8 cellular contexts compared by ENCODE assay signal in the genomic region with DNA sequence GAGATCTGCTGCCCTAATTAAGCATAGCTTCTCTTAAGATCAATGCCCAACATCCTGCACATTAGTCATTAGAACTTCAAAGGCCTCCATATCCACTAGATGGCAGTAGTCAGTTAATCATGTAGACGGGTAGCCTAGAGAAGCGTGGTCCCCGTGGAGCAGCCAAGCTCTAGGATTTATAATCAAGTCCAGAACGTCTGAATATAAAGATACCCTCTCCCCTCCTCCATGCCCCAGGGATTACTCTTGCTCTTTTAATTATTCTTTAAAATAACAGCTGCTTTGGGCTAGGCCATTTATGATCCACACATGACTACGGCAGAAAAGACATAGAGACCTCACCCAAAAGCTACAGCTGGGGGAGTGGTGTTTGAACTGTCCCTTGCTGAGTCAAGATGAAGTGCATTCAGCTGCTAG.
DNase-seq lines count a peak whose midpoint lies in the region; FAIRE-seq and TF ChIP-seq lines count a peak whose summit lies in the region.

No MANE protein-coding gene starts in this region.

- intact Hi-C loops in sigmoid colon (cut with DNase I) = loop anchor here (1.0 to 10.0 kb wide), 7 partner anchors 209 to 701 kb away; a partner anchor contains a TSS

- peak overlapping the region in 3 of 4 donors; percentile 71 to 76 (median 72) for H3K27ac ChIP-seq in sigmoid colon

- WGBS in sigmoid colon, 2 donors = 8 to 14% methylated on average over 5 of the region's 5 CpGs

- TF ChIP-seq EP300 in sigmoid colon (IDR thresholded peaks at IDR 0.05) = no peak

- FAIRE-seq in H54 (lab: Jason Lieb, UNC) = peak; percentile 80

- in situ Hi-C loops in astrocyte of the cerebellum (cut with HindIII; ENCODE audit: low sequenced_read_pairs) = no loop called here

- H3K4me3 ChIP-seq in astrocyte of the cerebellum (ENCODE audit: low read depth, low read length) = no peak overlapping the region
- H3K4me3 ChIP-seq in sigmoid colon = no peak overlapping the region

- TF ChIP-seq CTCF in astrocyte of the cerebellum (IDR thresholded peaks at IDR 0.05; ENCODE audit: low read depth, low read length, missing control alignments) = peak; percentile 69
- TF ChIP-seq CTCF in sigmoid colon (IDR thresholded peaks at IDR 0.05) = peak; percentile 69 to 71 (median 70)

- H3K27me3 ChIP-seq in sigmoid colon = no peaks in the 10 kb centered on the region

- H3K36me3 ChIP-seq in sigmoid colon = no peaks in the 10 kb centered on the region

- H3K4me1 ChIP-seq in sigmoid colon = peaks cover 0 to 41% (median 40%) of the 10 kb centered on the region in 4 donors

- peak; percentile 77 for DNase-seq in D341Med (ENCODE audit: low spot score)
- DNase-seq in H54 (ENCODE audit: insufficient read length, low spot score) = peak; percentile 33
- peak; percentile 89 for DNase-seq in NCI-H1417 treated with DMSO at 0.1 percent for 48 hours (lab: John Stamatoyannopoulos, UW)
- peak; percentile 29 for DNase-seq in SKM-1 (lab: John Stamatoyannopoulos, UW; ENCODE audit: unreplicated experiment)
- peak; percentile 87 for DNase-seq in astrocyte of the cerebellum (ENCODE audit: low read depth)
- peak; percentile 34 to 96 for DNase-seq in hippocampal formation (lab: John Stamatoyannopoulos, UW)
- peak; percentile 88 for DNase-seq in sigmoid colon
- DNase-seq in cortex of kidney (lab: John Stamatoyannopoulos, UW) = no peak

- no peak for TF ChIP-seq POLR2A in H54 (IDR thresholded peaks at IDR 0.05; ENCODE audit: low read depth, low read length)
- TF ChIP-seq POLR2A in sigmoid colon (IDR thresholded peaks at IDR 0.05) = no peak

- H3K9me3 ChIP-seq in sigmoid colon = no peaks in the 10 kb centered on the region
